In genomic region chr6:6707143-6707542, GRCh38 we compare ENCODE assay signal across 1 cellular context.
TF ChIP-seq lines count a peak whose summit lies in the region.

No MANE protein-coding gene starts in this region.

TF ChIP-seq in HepG2, 621 proteins besides CTCF, POLR2A, EP300 and RAD21 (continued from another document):
- TF ChIP-seq NR1H2 (CRISPR knock-in tag; IDR thresholded peaks at IDR 0.05; ENCODE audit: borderline replicate concordance, low read depth) (no peak), MXI1 (IDR thresholded peaks at IDR 0.05; ENCODE audit: borderline replicate concordance, low read depth, low read length) (no peak), TFE3 (CRISPR knock-in tag; IDR thresholded peaks at IDR 0.05) (no peak), PRPF4 (IDR thresholded peaks at IDR 0.05; ENCODE audit: low read depth, low read length, poor library complexity, severe bottlenecking) (no peak), SIN3B (IDR thresholded peaks at IDR 0.05; ENCODE audit: low read length) (no peak), ZNF850 (CRISPR knock-in tag; conservative IDR thresholded peaks at IDR 0.05) (no peak), SKIL (CRISPR knock-in tag; IDR thresholded peaks at IDR 0.05; ENCODE audit: borderline replicate concordance) (no peak), CERS6 (CRISPR knock-in tag; IDR thresholded peaks at IDR 0.05) (no peak), ZNF777 (CRISPR knock-in tag; IDR thresholded peaks at IDR 0.05) (no peak)
